ENCODE assay signal across 11 cellular contexts in the genomic region with DNA sequence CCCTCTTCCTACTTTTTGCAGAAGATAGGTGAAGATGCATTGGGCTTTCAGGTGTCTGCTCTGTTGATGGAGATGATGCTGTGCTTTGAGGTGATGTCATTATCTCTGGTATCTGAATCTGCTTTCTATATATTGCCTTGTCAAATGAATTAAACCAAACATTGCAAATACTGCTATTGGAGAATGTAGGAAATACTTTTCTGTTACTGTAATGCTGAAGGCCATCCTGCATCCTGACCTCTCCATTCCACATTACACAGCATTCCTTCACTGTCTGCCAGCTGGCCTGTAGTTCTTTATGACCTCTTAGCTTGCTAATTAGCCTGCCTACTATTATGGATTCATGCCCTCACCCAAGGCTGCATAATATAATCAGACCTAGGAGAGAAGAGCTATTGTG.
DNase-seq lines count a peak whose midpoint lies in the region; ATAC-seq and TF ChIP-seq lines count a peak whose summit lies in the region.
"Had no signal": no experiment of that assay in that cellular context is flagged by ENCODE, and none has a peak within 500 bp of the region (broad histone marks: within the 10 kb centered on the region; RNA-seq: fewer than 3 reads in every experiment).

No MANE protein-coding gene starts in this region.

- H3K4me1 ChIP-seq in right atrium auricular region = peaks cover 0 to 48% of the 10 kb centered on the region in 2 donors
- peaks cover 6 to 9% of the 10 kb centered on the region in 2 donors for H3K4me1 ChIP-seq in aorta (ENCODE audit: control insufficient read depth in 1 of 2, insufficient read depth in 2 of 2, low read length in 2 of 2)

- H3K4me3 ChIP-seq in right atrium auricular region (no peak overlapping the region), aorta (ENCODE audit: low read length in 2 of 2) (no peak overlapping the region)

- H3K9me3 ChIP-seq in right atrium auricular region (no peaks in the 10 kb centered on the region), aorta (ENCODE audit: control insufficient read depth, low read length) (no peaks in the 10 kb centered on the region)

- intact Hi-C loops in Right ventricle myocardium inferior (cut with DNase I) = loop anchor here (5.0 kb wide), 1 partner anchor 74 kb away; a partner anchor contains a TSS
- intact Hi-C loops in aorta (cut with DNase I) = no loop called here

- H3K27ac ChIP-seq in right atrium auricular region (peak overlapping the region in 1 of 2 donors; percentile 5), aorta (ENCODE audit: low read depth in 1 of 2, low read length in 2 of 2) (peak overlapping the region in 1 of 2 donors; percentile 56)
- H3K27ac ChIP-seq: 22Rv1 had no signal

- no peaks in the 10 kb centered on the region for H3K27me3 ChIP-seq in right atrium auricular region
- H3K27me3 ChIP-seq in aorta (ENCODE audit: control insufficient read depth in 1 of 2, insufficient read depth in 2 of 2, low read length in 1 of 2) = no peaks in the 10 kb centered on the region

- TF ChIP-seq CTCF in right atrium auricular region (IDR thresholded peaks at IDR 0.05) = no peak
- TF ChIP-seq CTCF in GM20000 (IDR thresholded peaks at IDR 0.05; ENCODE audit: extremely low read depth, missing control alignments) = no peak

- ATAC-seq in Right ventricle myocardium inferior (peak; percentile 75), aorta (ENCODE audit: low FRiP score) (peak; percentile 63)
- ATAC-seq: activated naive CD4-positive, alpha-beta T cell treated with anti-CD3 and anti-CD28 coated beads, Interleukin-2, amount 50 U/mL, for 72 hours had no signal

- DNase-seq in Right ventricle myocardium inferior (ENCODE audit: missing footprints) (no peak), right atrium auricular region (ENCODE audit: low spot score) (no peak), dedifferentiated amniotic fluid mesenchymal stem cell (ENCODE audit: extremely low spot score) (peak; percentile 86), left kidney (ENCODE audit: low read depth, low spot score) (peak; percentile 39), aorta (no peak), hypothalamus (lab: John Stamatoyannopoulos, UW) (no peak), GM20000 (ENCODE audit: low spot score) (no peak)
- DNase-seq in NK-92 treated with Interleukin-12 subunit alpha and Interleukin-12 subunit beta, amount 100 ng/mL, for 24 hours (lab: John Stamatoyannopoulos, UW) = no peak
- DNase-seq: activated CD4-positive, alpha-beta memory T cell treated with anti-CD3 and anti-CD28 coated beads for 36 hours had no signal

- H3K36me3 ChIP-seq in right atrium auricular region (peaks cover 54% of the 10 kb centered on the region), aorta (ENCODE audit: control insufficient read depth in 1 of 2, insufficient read depth in 2 of 2, low read length in 1 of 2) (peaks cover 0 to 3% of the 10 kb centered on the region in 2 donors)

Comparison
In these comparisons a context has a peak if more than half of its experiments do, and no peak if none do; other contexts are left out.
1. DNase-seq: peak in dedifferentiated amniotic fluid mesenchymal stem cell (single experiment) and left kidney (single experiment); none in Right ventricle myocardium inferior (single experiment), right atrium auricular region (single experiment), aorta (0 of 2), hypothalamus (0 of 51), NK-92 treated with Interleukin-12 subunit alpha and Interleukin-12 subunit beta, amount 100 ng/mL, for 24 hours (single experiment) and GM20000 (single experiment).